25 cellular contexts compared by ENCODE assay signal in genomic region chr1:2953688-2954285, GRCh38.
"Had no signal": no experiment of that assay in that cellular context is flagged by ENCODE, and none has a peak within 500 bp of the region (broad histone marks: within the 10 kb centered on the region; RNA-seq: fewer than 3 reads in every experiment).

No MANE protein-coding gene starts in this region.

- H3K27me3 Mint-ChIP-seq: activated CD4-positive, alpha-beta T cell treated with anti-CD3 and anti-CD28 coated beads, Interleukin-2, amount 10 ng/mL, durations not matched to agents 24 days and 14 days; activated naive CD8-positive, alpha-beta T cell treated with anti-CD3 and anti-CD28 coated beads, Interleukin-2, amount 50 U/mL, for 24 hours; progenitor cell of endocrine pancreas; stimulated activated naive CD8-positive, alpha-beta T cell treated with anti-CD3 and anti-CD28 coated beads, Interleukin-15, amount 100 ng/mL, for 72 hours; type B pancreatic cell had no signal

- H3K4me3 ChIP-seq: breast epithelium, heart right ventricle, mucosa of descending colon, right lobe of liver had no signal

- H3K4me3 Mint-ChIP-seq: activated CD4-positive, alpha-beta memory T cell treated with anti-CD3 and anti-CD28 coated beads for 36 hours; activated CD4-positive, alpha-beta T cell treated with anti-CD3 and anti-CD28 coated beads, Interleukin-2, amount 10 ng/mL, durations not matched to agents 24 days and 14 days; activated naive CD4-positive, alpha-beta T cell treated with anti-CD3 and anti-CD28 coated beads, Interleukin-2, amount 50 U/mL, for 24 hours; activated naive CD8-positive, alpha-beta T cell treated with anti-CD3 and anti-CD28 coated beads, Interleukin-2, amount 50 U/mL, for 24 hours; activated T-cell treated with anti-CD3 and anti-CD28 coated beads, Interleukin-2, amount 50 U/mL, for 24 hours; nephron; stimulated activated naive CD8-positive, alpha-beta T cell treated with anti-CD3 and anti-CD28 coated beads, Interleukin-15, amount 100 ng/mL, for 72 hours; T-helper 1 cell treated with Interleukin-12 subunit alpha and Interleukin-12 subunit beta and Interleukin-4 antibody, amounts not matched to agents 30 μg/mL and 1 μg/mL, for 36 hours; type B pancreatic cell had no signal

- H3K27me3 ChIP-seq: right lobe of liver had no signal

- H3K36me3 Mint-ChIP-seq: activated CD4-positive, alpha-beta memory T cell treated with anti-CD3 and anti-CD28 coated beads for 36 hours; type B pancreatic cell had no signal

- H3K27ac ChIP-seq: breast epithelium, heart right ventricle, right lobe of liver, VCaP had no signal

- H3K36me3 ChIP-seq: breast epithelium, heart right ventricle, right lobe of liver had no signal

- DNase-seq: activated CD4-positive, alpha-beta memory T cell treated with anti-CD3 and anti-CD28 coated beads for 36 hours; activated CD4-positive, alpha-beta T cell treated with anti-CD3 and anti-CD28 coated beads, Interleukin-2, amount 10 ng/mL, durations not matched to agents 24 days and 14 days; activated CD8-positive, alpha-beta memory T cell treated with anti-CD3 and anti-CD28 coated beads, Interleukin-2, amount 50 U/mL, for 4 hours; activated naive CD8-positive, alpha-beta T cell treated with anti-CD3 and anti-CD28 coated beads, Interleukin-2, amount 50 U/mL, for 24 hours; activated T-cell treated with anti-CD3 and anti-CD28 coated beads, Interleukin-2, amount 50 U/mL, for 24 hours; central memory CD4-positive, alpha-beta T cell; foreskin fibroblast; heart right ventricle; right lobe of liver; stimulated activated CD4-positive, alpha-beta T cell treated with anti-CD3 and anti-CD28 coated beads, Interleukin-12 subunit alpha, Interleukin-12 subunit beta, amount 100 ng/mL, for 4 hours; stimulated activated CD4-positive, alpha-beta T cell treated with anti-CD3 and anti-CD28 coated beads, Interleukin-4, amount 100 ng/mL, for 1 hour; stimulated activated naive CD8-positive, alpha-beta T cell treated with anti-CD3 and anti-CD28 coated beads, Interleukin-15, amount 100 ng/mL, for 72 hours; substantia nigra; T-helper 9 cell had no signal

- H3K4me1 Mint-ChIP-seq: activated CD4-positive, alpha-beta T cell treated with anti-CD3 and anti-CD28 coated beads, Interleukin-2, amount 10 ng/mL, durations not matched to agents 24 days and 14 days; activated naive CD4-positive, alpha-beta T cell treated with anti-CD3 and anti-CD28 coated beads, Interleukin-2, amount 50 U/mL, for 24 hours; stimulated activated naive CD8-positive, alpha-beta T cell treated with anti-CD3 and anti-CD28 coated beads, Interleukin-15, amount 100 ng/mL, for 72 hours had no signal

- H3K4me1 ChIP-seq: breast epithelium, right lobe of liver had no signal

- H3K27ac Mint-ChIP-seq: activated CD4-positive, alpha-beta memory T cell treated with anti-CD3 and anti-CD28 coated beads for 36 hours; activated CD4-positive, alpha-beta T cell treated with anti-CD3 and anti-CD28 coated beads, Interleukin-2, amount 10 ng/mL, durations not matched to agents 24 days and 14 days; activated naive CD4-positive, alpha-beta T cell treated with anti-CD3 and anti-CD28 coated beads, Interleukin-2, amount 50 U/mL, for 24 hours; activated naive CD8-positive, alpha-beta T cell treated with anti-CD3 and anti-CD28 coated beads, Interleukin-2, amount 50 U/mL, for 24 hours; activated T-cell treated with anti-CD3 and anti-CD28 coated beads, Interleukin-2, amount 50 U/mL, for 24 hours; activated T-helper 2 cell treated with anti-CD3 and anti-CD28 coated beads, Interferon-gamma antibody, Interleukin-2, Interleukin-4, amounts not matched to agents 10 μg/mL and 5 μg/mL and 100 μg/mL, durations not matched to agents 14 hours and 24 hours and 36 hours; nephron; progenitor cell of endocrine pancreas; stimulated activated naive CD8-positive, alpha-beta T cell treated with anti-CD3 and anti-CD28 coated beads, Interleukin-15, amount 100 ng/mL, for 72 hours; T-helper 1 cell treated with Interleukin-12 subunit alpha and Interleukin-12 subunit beta and Interleukin-4 antibody, amounts not matched to agents 30 μg/mL and 1 μg/mL, for 36 hours; type B pancreatic cell had no signal

- ATAC-seq: activated CD4-positive, CD25-positive, alpha-beta regulatory T cell treated with anti-CD3 and anti-CD28 coated beads, Interleukin-2, amount 50 U/mL, for 24 hours; activated naive CD8-positive, alpha-beta T cell treated with anti-CD3 and anti-CD28 coated beads, Interleukin-2, amount 50 U/mL, for 24 hours; esophagus mucosa; heart right ventricle; mucosa of descending colon; right lobe of liver; stimulated activated naive CD8-positive, alpha-beta T cell treated with anti-CD3 and anti-CD28 coated beads, Interleukin-15, amount 100 ng/mL, for 72 hours had no signal
